In the genomic region with DNA sequence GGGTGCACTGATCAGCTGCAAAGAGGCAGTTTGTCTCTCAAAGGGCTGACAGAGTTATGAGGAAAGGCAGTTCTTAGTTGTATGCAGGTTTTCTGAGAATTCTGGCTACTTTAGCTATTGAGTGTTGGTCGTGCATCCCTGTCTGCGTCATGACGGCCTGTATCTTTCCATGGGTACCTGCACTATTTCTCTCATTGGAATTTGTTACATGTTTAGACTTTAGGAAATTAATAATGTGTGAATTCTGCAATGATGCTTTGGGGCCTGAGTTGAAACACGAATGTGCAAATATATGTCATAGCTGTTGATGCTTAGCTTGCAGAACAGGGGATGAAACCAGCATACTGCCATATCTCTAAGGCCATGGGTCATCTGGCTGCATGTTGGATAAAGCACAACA, we compare ENCODE assay signal across 17 cellular contexts. TPM values are rescaled to one million over a fixed set of nuclear protein-coding genes. Genes with fewer than 3 reads are reported as not detected.
DNase-seq lines count a peak whose midpoint lies in the region; ATAC-seq and TF ChIP-seq lines count a peak whose summit lies in the region.
"Had no signal": no experiment of that assay in that cellular context is flagged by ENCODE, and none has a peak within 500 bp of the region (broad histone marks: within the 10 kb centered on the region; RNA-seq: fewer than 3 reads in every experiment).

No MANE protein-coding gene starts in this region.

- H3K9me3 ChIP-seq in thyroid gland, result no peaks in the 10 kb centered on the region

- H3K9me3 Mint-ChIP-seq in activated CD8-positive, alpha-beta T cell treated with anti-CD3 and anti-CD28 coated beads for 36 hours, result peaks cover 4% of the 10 kb centered on the region
- no peaks in the 10 kb centered on the region for H3K9me3 Mint-ChIP-seq in activated CD8-positive, alpha-beta T cell treated with anti-CD3 and anti-CD28 coated beads, Interleukin-2, amount 10 ng/mL, durations not matched to agents 7 days and 5 days (ENCODE audit: insufficient read depth)
- H3K9me3 Mint-ChIP-seq in activated T-helper 17 cell treated with anti-CD3 and anti-CD28 coated beads, Interleukin-2, amount 50 U/mL, for 72 hours, result no peaks in the 10 kb centered on the region

- peak; percentile 12 for DNase-seq in activated CD8-positive, alpha-beta T cell treated with anti-CD3 and anti-CD28 coated beads for 36 hours
- DNase-seq in activated CD8-positive, alpha-beta T cell treated with anti-CD3 and anti-CD28 coated beads, Interleukin-2, amount 10 ng/mL, durations not matched to agents 7 days and 5 days, result no peak
- no peak for DNase-seq in Jurkat, Clone E6-1 (ENCODE audit: low read depth, low spot score)
- DNase-seq in thyroid gland (no peak), DMS153 (lab: John Stamatoyannopoulos, UW) (no peak), NCI-H1436 treated with DMSO at 0.1 percent for 48 hours (lab: John Stamatoyannopoulos, UW) (no peak), NCI-H526 (lab: John Stamatoyannopoulos, UW) (no peak)
- DNase-seq: HFFc6, Karpas-422, NCI-H1417, NCI-H2029, NCI-H2171 treated with DMSO at 0.1 percent for 48 hours, NCI-H510A treated with DMSO at 0.1 percent for 48 hours had no signal

- no peak overlapping the region for H3K4me3 Mint-ChIP-seq in activated CD8-positive, alpha-beta T cell treated with anti-CD3 and anti-CD28 coated beads for 36 hours
- no peak overlapping the region for H3K4me3 Mint-ChIP-seq in activated CD8-positive, alpha-beta T cell treated with anti-CD3 and anti-CD28 coated beads, Interleukin-2, amount 10 ng/mL, durations not matched to agents 7 days and 5 days
- H3K4me3 Mint-ChIP-seq in activated T-helper 17 cell treated with anti-CD3 and anti-CD28 coated beads, Interleukin-2, amount 50 U/mL, for 72 hours, result peak overlapping the region; percentile 53
- H3K4me3 Mint-ChIP-seq: CD14-positive monocyte, HFFc6 had no signal

- peaks cover 30 to 62% of the 10 kb centered on the region in 2 donors for H3K4me1 ChIP-seq in thyroid gland

- intact Hi-C loops in activated CD8-positive, alpha-beta T cell treated with anti-CD3 and anti-CD28 coated beads for 36 hours (cut with micrococcal nuclease), result loop anchor here (5.0 kb wide), 1 partner anchor 33 kb away; a partner anchor contains a TSS
- intact Hi-C loops in thyroid gland (cut with DNase I), result loop anchor here (5.0 kb wide), 1 partner anchor 33 kb away; a partner anchor contains a TSS

- H3K36me3 ChIP-seq in thyroid gland, result no peaks in the 10 kb centered on the region

- no peak for TF ChIP-seq CTCF in activated CD8-positive, alpha-beta T cell treated with anti-CD3 and anti-CD28 coated beads for 36 hours (IDR thresholded peaks at IDR 0.05)
- no peak for TF ChIP-seq CTCF in thyroid gland (IDR thresholded peaks at IDR 0.05)

- POLR2A ChIA-PET in activated CD8-positive, alpha-beta T cell treated with anti-CD3 and anti-CD28 coated beads for 36 hours (lab: Charles Lee), result interaction anchor here (0.6 to 1.3 kb wide), 3 partner anchors 15 to 396 kb away, joined by 3 read pairs; a partner anchor contains a TSS
- POLR2A ChIA-PET in activated CD8-positive, alpha-beta T cell treated with anti-CD3 and anti-CD28 coated beads, Interleukin-2, amount 10 ng/mL, durations not matched to agents 7 days and 5 days (lab: Charles Lee), result interaction anchor here (0.9 kb wide), 1 partner anchor 178 kb away, joined by 3 read pairs; no protein-coding TSS in a partner anchor

- CTCF ChIA-PET in activated CD8-positive, alpha-beta T cell treated with anti-CD3 and anti-CD28 coated beads for 36 hours (lab: Charles Lee), result interaction anchor here (1.0 to 9.4 kb wide), 9 partner anchors 9 to 113 kb away, joined by 3 to 147 read pairs (median 6); a partner anchor contains a TSS
- CTCF ChIA-PET in activated CD8-positive, alpha-beta T cell treated with anti-CD3 and anti-CD28 coated beads, Interleukin-2, amount 10 ng/mL, durations not matched to agents 7 days and 5 days (lab: Charles Lee), result interaction anchor here (0.7 to 2.9 kb wide), 11 partner anchors 10 to 251 kb away, joined by 3 to 37 read pairs (median 4); a partner anchor contains a TSS

- no peaks in the 10 kb centered on the region for H3K36me3 Mint-ChIP-seq in activated CD8-positive, alpha-beta T cell treated with anti-CD3 and anti-CD28 coated beads for 36 hours (ENCODE audit: low read depth)
- peaks cover 7% of the 10 kb centered on the region for H3K36me3 Mint-ChIP-seq in activated CD8-positive, alpha-beta T cell treated with anti-CD3 and anti-CD28 coated beads, Interleukin-2, amount 10 ng/mL, durations not matched to agents 7 days and 5 days (ENCODE audit: low read depth)
- no peaks in the 10 kb centered on the region for H3K36me3 Mint-ChIP-seq in activated T-helper 17 cell treated with anti-CD3 and anti-CD28 coated beads, Interleukin-2, amount 50 U/mL, for 72 hours (ENCODE audit: low read depth)
- H3K36me3 Mint-ChIP-seq: CD14-positive monocyte had no signal

- 91 to 98% methylated on average over 4 of the region's 4 CpGs for WGBS in thyroid gland, 2 donors

- H3K27me3 Mint-ChIP-seq in activated CD8-positive, alpha-beta T cell treated with anti-CD3 and anti-CD28 coated beads for 36 hours, result no peaks in the 10 kb centered on the region
- no peaks in the 10 kb centered on the region for H3K27me3 Mint-ChIP-seq in activated CD8-positive, alpha-beta T cell treated with anti-CD3 and anti-CD28 coated beads, Interleukin-2, amount 10 ng/mL, durations not matched to agents 7 days and 5 days (ENCODE audit: low read depth)
- no peaks in the 10 kb centered on the region for H3K27me3 Mint-ChIP-seq in activated T-helper 17 cell treated with anti-CD3 and anti-CD28 coated beads, Interleukin-2, amount 50 U/mL, for 72 hours

- peak overlapping the region in 2 of 3 donors; percentile 19 to 57 for H3K27ac ChIP-seq in thyroid gland

- H3K4me3 ChIP-seq in Jurkat, Clone E6-1 (ENCODE audit: low read length), result peak overlapping the region; percentile 1; the same call in 1 of the 2 replicates
- no peak overlapping the region for H3K4me3 ChIP-seq in thyroid gland (replicated peaks in 1 of 3)

- H3K4me1 Mint-ChIP-seq in activated CD8-positive, alpha-beta T cell treated with anti-CD3 and anti-CD28 coated beads for 36 hours (ENCODE audit: low read depth), result peaks cover 34% of the 10 kb centered on the region
- H3K4me1 Mint-ChIP-seq in activated CD8-positive, alpha-beta T cell treated with anti-CD3 and anti-CD28 coated beads, Interleukin-2, amount 10 ng/mL, durations not matched to agents 7 days and 5 days (ENCODE audit: low read depth), result peaks cover 26% of the 10 kb centered on the region
- H3K4me1 Mint-ChIP-seq in activated T-helper 17 cell treated with anti-CD3 and anti-CD28 coated beads, Interleukin-2, amount 50 U/mL, for 72 hours, result peaks cover 28% of the 10 kb centered on the region

- H3K27me3 ChIP-seq in thyroid gland, result no peaks in the 10 kb centered on the region

- TF ChIP-seq POLR2A in thyroid gland (IDR thresholded peaks at IDR 0.05), result no peak

- ATAC-seq in activated CD8-positive, alpha-beta T cell treated with anti-CD3 and anti-CD28 coated beads for 36 hours, result no peak
- ATAC-seq in activated CD8-positive, alpha-beta T cell treated with anti-CD3 and anti-CD28 coated beads, Interleukin-2, amount 10 ng/mL, durations not matched to agents 7 days and 5 days, result no peak
- ATAC-seq in activated T-helper 17 cell treated with anti-CD3 and anti-CD28 coated beads, Interleukin-2, amount 50 U/mL, for 72 hours (replicated peaks), result no peak

- H3K27ac Mint-ChIP-seq in activated CD8-positive, alpha-beta T cell treated with anti-CD3 and anti-CD28 coated beads for 36 hours, result no peak overlapping the region
- H3K27ac Mint-ChIP-seq in activated CD8-positive, alpha-beta T cell treated with anti-CD3 and anti-CD28 coated beads, Interleukin-2, amount 10 ng/mL, durations not matched to agents 7 days and 5 days, result no peak overlapping the region
- no peak overlapping the region for H3K27ac Mint-ChIP-seq in activated T-helper 17 cell treated with anti-CD3 and anti-CD28 coated beads, Interleukin-2, amount 50 U/mL, for 72 hours

RNA-seq across cellular contexts. Expression of a gene that starts 18.1 kb away (rescaled TPM):
- total RNA-seq in activated CD8-positive, alpha-beta T cell treated with anti-CD3 and anti-CD28 coated beads for 36 hours, result not detected
- not detected for total RNA-seq in activated CD8-positive, alpha-beta T cell treated with anti-CD3 and anti-CD28 coated beads, Interleukin-2, amount 10 ng/mL, durations not matched to agents 7 days and 5 days
- not detected for polyA plus RNA-seq in Jurkat, Clone E6-1 (2012; ENCODE audit: insufficient read depth, insufficient read length)
- total RNA-seq in activated T-helper 17 cell treated with anti-CD3 and anti-CD28 coated beads, Interleukin-2, amount 50 U/mL, for 72 hours, result not detected
- not detected for total RNA-seq in thyroid gland
- total RNA-seq: Daoy, H1, HFFc6 had no signal
- polyA plus RNA-seq: CD14-positive monocyte, H1 had no signal

RNA-seq across cellular contexts. Expression of a gene that starts 30.6 kb away (rescaled TPM):
- not detected for total RNA-seq in activated CD8-positive, alpha-beta T cell treated with anti-CD3 and anti-CD28 coated beads for 36 hours
- not detected for total RNA-seq in activated CD8-positive, alpha-beta T cell treated with anti-CD3 and anti-CD28 coated beads, Interleukin-2, amount 10 ng/mL, durations not matched to agents 7 days and 5 days
- polyA plus RNA-seq in Jurkat, Clone E6-1 (2012; ENCODE audit: insufficient read depth, insufficient read length), result not detected
- not detected for total RNA-seq in activated T-helper 17 cell treated with anti-CD3 and anti-CD28 coated beads, Interleukin-2, amount 50 U/mL, for 72 hours
- total RNA-seq in thyroid gland, result 1 to 10 TPM; 2.1 to 8.1 (median 3.6) TPM
- total RNA-seq: Daoy, H1 had no signal
- polyA plus RNA-seq: CD14-positive monocyte had no signal

RNA-seq across cellular contexts. Expression of a gene that starts 33.8 kb away (rescaled TPM):
- total RNA-seq in activated CD8-positive, alpha-beta T cell treated with anti-CD3 and anti-CD28 coated beads for 36 hours, result not detected
- total RNA-seq in activated CD8-positive, alpha-beta T cell treated with anti-CD3 and anti-CD28 coated beads, Interleukin-2, amount 10 ng/mL, durations not matched to agents 7 days and 5 days, result not detected
- not detected for polyA plus RNA-seq in Jurkat, Clone E6-1 (2012; ENCODE audit: insufficient read depth, insufficient read length)
- total RNA-seq in activated T-helper 17 cell treated with anti-CD3 and anti-CD28 coated beads, Interleukin-2, amount 50 U/mL, for 72 hours, result not detected
- 10 to 100 TPM in 1 of 4 donors, 1 to 10 TPM in 2, under 1 TPM in 1; 0.81 to 11.8 (median 3.3) TPM for total RNA-seq in thyroid gland
- total RNA-seq: H1 had no signal
- polyA plus RNA-seq: CD14-positive monocyte, H1 had no signal
